Comparison of ENCODE assay signal across 1 cellular context in the genomic region with DNA sequence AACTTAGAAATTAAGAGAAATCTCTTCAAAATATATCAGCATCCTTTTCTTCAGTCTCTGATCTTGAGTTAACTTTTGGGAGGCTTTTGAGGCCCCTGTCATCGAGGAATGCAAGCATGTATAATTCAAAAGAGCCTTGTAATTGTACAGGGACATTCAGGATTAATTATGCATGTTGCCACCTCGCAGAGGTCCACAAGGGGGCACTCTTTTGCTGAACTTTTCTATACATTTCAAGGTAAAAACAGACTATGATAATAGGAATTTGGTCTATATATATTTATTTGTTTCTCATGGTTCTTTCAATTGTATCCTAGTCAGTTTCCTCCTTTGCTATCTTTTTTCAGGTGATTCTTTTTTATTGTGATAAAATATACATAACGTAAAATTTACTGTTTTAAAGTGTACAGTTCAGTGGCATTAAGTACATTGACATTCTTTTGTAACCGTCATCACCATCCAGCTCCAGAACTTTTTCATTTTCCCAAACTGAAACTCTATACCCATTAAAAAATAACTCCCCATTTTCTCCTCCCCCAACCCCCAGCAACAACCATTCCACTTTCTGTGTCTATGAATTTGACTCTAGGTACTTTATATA.
TF ChIP-seq lines count a peak whose summit lies in the region.

No MANE protein-coding gene starts in this region.

TF ChIP-seq in GM12878, 131 proteins besides CTCF, POLR2A, EP300 and RAD21 (continued from another document):
- TF ChIP-seq, protein P1, sequence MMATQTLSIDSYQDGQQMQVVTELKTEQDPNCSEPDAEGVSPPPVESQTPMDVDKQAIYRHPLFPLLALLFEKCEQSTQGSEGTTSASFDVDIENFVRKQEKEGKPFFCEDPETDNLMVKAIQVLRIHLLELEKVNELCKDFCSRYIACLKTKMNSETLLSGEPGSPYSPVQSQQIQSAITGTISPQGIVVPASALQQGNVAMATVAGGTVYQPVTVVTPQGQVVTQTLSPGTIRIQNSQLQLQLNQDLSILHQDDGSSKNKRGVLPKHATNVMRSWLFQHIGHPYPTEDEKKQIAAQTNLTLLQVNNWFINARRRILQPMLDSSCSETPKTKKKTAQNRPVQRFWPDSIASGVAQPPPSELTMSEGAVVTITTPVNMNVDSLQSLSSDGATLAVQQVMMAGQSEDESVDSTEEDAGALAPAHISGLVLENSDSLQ (IDR thresholded peaks at IDR 0.05), result no peak
- TF ChIP-seq NFIC (IDR thresholded peaks at IDR 0.05; ENCODE audit: low read depth, low read length) (no peak), RAD51 (IDR thresholded peaks at IDR 0.05) (0 out of 2 replicates have a peak, but pooled peaks have one; percentile 12), TARDBP (IDR thresholded peaks at IDR 0.05; ENCODE audit: borderline replicate concordance) (no peak), POU2F2 (IDR thresholded peaks at IDR 0.05; ENCODE audit: borderline replicate concordance, low read depth, low read length) (peak; percentile 82; the same call in 1 of the 3 replicates), POLR2AphosphoS2 (IDR thresholded peaks at IDR 0.05; ENCODE audit: low read depth, low read length) (no peak), ZNF24 (IDR thresholded peaks at IDR 0.05) (no peak), FOXK2 (IDR thresholded peaks at IDR 0.05) (no peak), SMAD5 (IDR thresholded peaks at IDR 0.05; ENCODE audit: low read depth) (no peak), PAX8 (IDR thresholded peaks at IDR 0.05) (no peak), SREBF2 (IDR thresholded peaks at IDR 0.05; ENCODE audit: low read length) (no peak), BMI1 (IDR thresholded peaks at IDR 0.05; ENCODE audit: borderline replicate concordance) (no peak), HDAC6 (IDR thresholded peaks at IDR 0.05; ENCODE audit: unreplicated experiment) (no peak), RELA (IDR thresholded peaks at IDR 0.05; ENCODE audit: borderline replicate concordance, partially characterized antibody) (no peak), SMC3 (IDR thresholded peaks at IDR 0.05; ENCODE audit: borderline replicate concordance, low read length) (peak; percentile 86; the same call in 1 of the 2 replicates), MEF2A (IDR thresholded peaks at IDR 0.05; ENCODE audit: insufficient read depth, low read depth, low read length) (no peak)
- TF ChIP-seq, protein P2, sequence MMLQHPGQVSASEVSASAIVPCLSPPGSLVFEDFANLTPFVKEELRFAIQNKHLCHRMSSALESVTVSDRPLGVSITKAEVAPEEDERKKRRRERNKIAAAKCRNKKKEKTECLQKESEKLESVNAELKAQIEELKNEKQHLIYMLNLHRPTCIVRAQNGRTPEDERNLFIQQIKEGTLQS (IDR thresholded peaks at IDR 0.05; ENCODE audit: borderline replicate concordance, extremely low read depth, low read depth, low read length), result no peak
- TF ChIP-seq, protein P3, sequence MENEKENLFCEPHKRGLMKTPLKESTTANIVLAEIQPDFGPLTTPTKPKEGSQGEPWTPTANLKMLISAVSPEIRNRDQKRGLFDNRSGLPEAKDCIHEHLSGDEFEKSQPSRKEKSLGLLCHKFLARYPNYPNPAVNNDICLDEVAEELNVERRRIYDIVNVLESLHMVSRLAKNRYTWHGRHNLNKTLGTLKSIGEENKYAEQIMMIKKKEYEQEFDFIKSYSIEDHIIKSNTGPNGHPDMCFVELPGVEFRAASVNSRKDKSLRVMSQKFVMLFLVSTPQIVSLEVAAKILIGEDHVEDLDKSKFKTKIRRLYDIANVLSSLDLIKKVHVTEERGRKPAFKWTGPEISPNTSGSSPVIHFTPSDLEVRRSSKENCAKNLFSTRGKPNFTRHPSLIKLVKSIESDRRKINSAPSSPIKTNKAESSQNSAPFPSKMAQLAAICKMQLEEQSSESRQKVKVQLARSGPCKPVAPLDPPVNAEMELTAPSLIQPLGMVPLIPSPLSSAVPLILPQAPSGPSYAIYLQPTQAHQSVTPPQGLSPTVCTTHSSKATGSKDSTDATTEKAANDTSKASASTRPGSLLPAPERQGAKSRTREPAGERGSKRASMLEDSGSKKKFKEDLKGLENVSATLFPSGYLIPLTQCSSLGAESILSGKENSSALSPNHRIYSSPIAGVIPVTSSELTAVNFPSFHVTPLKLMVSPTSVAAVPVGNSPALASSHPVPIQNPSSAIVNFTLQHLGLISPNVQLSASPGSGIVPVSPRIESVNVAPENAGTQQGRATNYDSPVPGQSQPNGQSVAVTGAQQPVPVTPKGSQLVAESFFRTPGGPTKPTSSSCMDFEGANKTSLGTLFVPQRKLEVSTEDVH (IDR thresholded peaks at IDR 0.05; ENCODE audit: low read depth, partially characterized antibody), result no peak
- TF ChIP-seq, protein P4, sequence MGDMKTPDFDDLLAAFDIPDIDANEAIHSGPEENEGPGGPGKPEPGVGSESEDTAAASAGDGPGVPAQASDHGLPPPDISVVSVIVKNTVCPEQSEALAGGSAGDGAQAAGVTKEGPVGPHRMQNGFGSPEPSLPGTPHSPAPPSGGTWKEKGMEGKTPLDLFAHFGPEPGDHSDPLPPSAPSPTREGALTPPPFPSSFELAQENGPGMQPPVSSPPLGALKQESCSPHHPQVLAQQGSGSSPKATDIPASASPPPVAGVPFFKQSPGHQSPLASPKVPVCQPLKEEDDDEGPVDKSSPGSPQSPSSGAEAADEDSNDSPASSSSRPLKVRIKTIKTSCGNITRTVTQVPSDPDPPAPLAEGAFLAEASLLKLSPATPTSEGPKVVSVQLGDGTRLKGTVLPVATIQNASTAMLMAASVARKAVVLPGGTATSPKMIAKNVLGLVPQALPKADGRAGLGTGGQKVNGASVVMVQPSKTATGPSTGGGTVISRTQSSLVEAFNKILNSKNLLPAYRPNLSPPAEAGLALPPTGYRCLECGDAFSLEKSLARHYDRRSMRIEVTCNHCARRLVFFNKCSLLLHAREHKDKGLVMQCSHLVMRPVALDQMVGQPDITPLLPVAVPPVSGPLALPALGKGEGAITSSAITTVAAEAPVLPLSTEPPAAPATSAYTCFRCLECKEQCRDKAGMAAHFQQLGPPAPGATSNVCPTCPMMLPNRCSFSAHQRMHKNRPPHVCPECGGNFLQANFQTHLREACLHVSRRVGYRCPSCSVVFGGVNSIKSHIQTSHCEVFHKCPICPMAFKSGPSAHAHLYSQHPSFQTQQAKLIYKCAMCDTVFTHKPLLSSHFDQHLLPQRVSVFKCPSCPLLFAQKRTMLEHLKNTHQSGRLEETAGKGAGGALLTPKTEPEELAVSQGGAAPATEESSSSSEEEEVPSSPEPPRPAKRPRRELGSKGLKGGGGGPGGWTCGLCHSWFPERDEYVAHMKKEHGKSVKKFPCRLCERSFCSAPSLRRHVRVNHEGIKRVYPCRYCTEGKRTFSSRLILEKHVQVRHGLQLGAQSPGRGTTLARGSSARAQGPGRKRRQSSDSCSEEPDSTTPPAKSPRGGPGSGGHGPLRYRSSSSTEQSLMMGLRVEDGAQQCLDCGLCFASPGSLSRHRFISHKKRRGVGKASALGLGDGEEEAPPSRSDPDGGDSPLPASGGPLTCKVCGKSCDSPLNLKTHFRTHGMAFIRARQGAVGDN (IDR thresholded peaks at IDR 0.05), result no peak
- TF ChIP-seq, protein P5, sequence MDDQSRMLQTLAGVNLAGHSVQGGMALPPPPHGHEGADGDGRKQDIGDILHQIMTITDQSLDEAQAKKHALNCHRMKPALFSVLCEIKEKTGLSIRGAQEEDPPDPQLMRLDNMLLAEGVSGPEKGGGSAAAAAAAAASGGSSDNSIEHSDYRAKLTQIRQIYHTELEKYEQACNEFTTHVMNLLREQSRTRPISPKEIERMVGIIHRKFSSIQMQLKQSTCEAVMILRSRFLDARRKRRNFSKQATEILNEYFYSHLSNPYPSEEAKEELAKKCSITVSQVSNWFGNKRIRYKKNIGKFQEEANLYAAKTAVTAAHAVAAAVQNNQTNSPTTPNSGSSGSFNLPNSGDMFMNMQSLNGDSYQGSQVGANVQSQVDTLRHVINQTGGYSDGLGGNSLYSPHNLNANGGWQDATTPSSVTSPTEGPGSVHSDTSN (IDR thresholded peaks at IDR 0.05; ENCODE audit: insufficient replicate concordance, low read depth, low read length), result no peak
- TF ChIP-seq, protein P6, sequence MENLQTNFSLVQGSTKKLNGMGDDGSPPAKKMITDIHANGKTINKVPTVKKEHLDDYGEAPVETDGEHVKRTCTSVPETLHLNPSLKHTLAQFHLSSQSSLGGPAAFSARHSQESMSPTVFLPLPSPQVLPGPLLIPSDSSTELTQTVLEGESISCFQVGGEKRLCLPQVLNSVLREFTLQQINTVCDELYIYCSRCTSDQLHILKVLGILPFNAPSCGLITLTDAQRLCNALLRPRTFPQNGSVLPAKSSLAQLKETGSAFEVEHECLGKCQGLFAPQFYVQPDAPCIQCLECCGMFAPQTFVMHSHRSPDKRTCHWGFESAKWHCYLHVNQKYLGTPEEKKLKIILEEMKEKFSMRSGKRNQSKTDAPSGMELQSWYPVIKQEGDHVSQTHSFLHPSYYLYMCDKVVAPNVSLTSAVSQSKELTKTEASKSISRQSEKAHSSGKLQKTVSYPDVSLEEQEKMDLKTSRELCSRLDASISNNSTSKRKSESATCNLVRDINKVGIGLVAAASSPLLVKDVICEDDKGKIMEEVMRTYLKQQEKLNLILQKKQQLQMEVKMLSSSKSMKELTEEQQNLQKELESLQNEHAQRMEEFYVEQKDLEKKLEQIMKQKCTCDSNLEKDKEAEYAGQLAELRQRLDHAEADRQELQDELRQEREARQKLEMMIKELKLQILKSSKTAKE (IDR thresholded peaks at IDR 0.05; ENCODE audit: low read depth, poor library complexity, severe bottlenecking), result no peak
TF ChIP-seq in GM12878: peak in this region for 5.
